Comparison of ENCODE assay signal across 8 cellular contexts in genomic region chr11:111735262-111736116, GRCh38. TPM values are rescaled to one million over a fixed set of nuclear protein-coding genes. Genes with fewer than 3 reads are reported as not detected.
DNase-seq lines count a peak whose midpoint lies in the region; ATAC-seq and TF ChIP-seq lines count a peak whose summit lies in the region.

No MANE protein-coding gene starts in this region.

- no peak overlapping the region for H3K27ac Mint-ChIP-seq in T-helper 2 cell treated with Interferon-gamma antibody and Interleukin-4, amounts not matched to agents 5 μg/mL and 100 μg/mL, for 36 hours

- ATAC-seq in mucosa of descending colon (peak; percentile 70), GM19351 (IDR thresholded peaks at IDR 0.05; ENCODE audit: unreplicated experiment) (no peak)

- H3K4me3 ChIP-seq in epithelial cell of esophagus (ENCODE audit: low read length) (no peak overlapping the region), mucosa of descending colon (no peak overlapping the region)

- no peaks in the 10 kb centered on the region for H3K36me3 ChIP-seq in mucosa of descending colon (ENCODE audit: low read depth)

- no peak overlapping the region for H3K4me3 Mint-ChIP-seq in T-helper 2 cell treated with Interferon-gamma antibody and Interleukin-4, amounts not matched to agents 5 μg/mL and 100 μg/mL, for 36 hours

- peak; percentile 5 for DNase-seq in NCI-H146 (lab: John Stamatoyannopoulos, UW)
- DNase-seq in NCI-H146 treated with DMSO at 0.1 percent for 48 hours (lab: John Stamatoyannopoulos, UW; ENCODE audit: unreplicated experiment) = no peak
- DNase-seq in RKO (ENCODE audit: low spot score) = peak; percentile 65
- peak; percentile 96 for DNase-seq in epithelial cell of esophagus (ENCODE audit: low read depth)
- DNase-seq in mucosa of descending colon = peak; percentile 51 to 70 (median 61)
- DNase-seq in ureter (ENCODE audit: low spot score) = peak; percentile 84
- no peak for DNase-seq in T-helper 2 cell treated with Interferon-gamma antibody and Interleukin-4, amounts not matched to agents 5 μg/mL and 100 μg/mL, for 36 hours (ENCODE audit: low spot score)

- TF ChIP-seq CTCF in epithelial cell of esophagus (IDR thresholded peaks at IDR 0.05; ENCODE audit: insufficient read depth, low read depth, low read length, missing control alignments) (no peak), mucosa of descending colon (IDR thresholded peaks at IDR 0.05) (no peak)

- peaks cover 21% of the 10 kb centered on the region for H3K4me1 ChIP-seq in mucosa of descending colon (ENCODE audit: low read depth)

- no peaks in the 10 kb centered on the region for H3K4me1 Mint-ChIP-seq in T-helper 2 cell treated with Interferon-gamma antibody and Interleukin-4, amounts not matched to agents 5 μg/mL and 100 μg/mL, for 36 hours (ENCODE audit: low read depth)

- H3K9me3 ChIP-seq in mucosa of descending colon = no peaks in the 10 kb centered on the region

- intact Hi-C loops in mucosa of descending colon (cut with DNase I, micrococcal nuclease) = no loop called here

- no peaks in the 10 kb centered on the region for H3K27me3 Mint-ChIP-seq in T-helper 2 cell treated with Interferon-gamma antibody and Interleukin-4, amounts not matched to agents 5 μg/mL and 100 μg/mL, for 36 hours (ENCODE audit: low read depth)

- H3K36me3 Mint-ChIP-seq in T-helper 2 cell treated with Interferon-gamma antibody and Interleukin-4, amounts not matched to agents 5 μg/mL and 100 μg/mL, for 36 hours (ENCODE audit: low read depth) = peaks cover 14% of the 10 kb centered on the region

- H3K9me3 Mint-ChIP-seq in T-helper 2 cell treated with Interferon-gamma antibody and Interleukin-4, amounts not matched to agents 5 μg/mL and 100 μg/mL, for 36 hours = no peaks in the 10 kb centered on the region

RNA-seq across cellular contexts. Expression of gene PPP2R1B, which starts 30.7 kb away (rescaled TPM):
- total RNA-seq in mucosa of descending colon (10 to 100 TPM; 28.5 to 48.5 (median 47.0) TPM), ureter (27.5 TPM)

Comparison
In these comparisons a context has a peak if more than half of its experiments do, and no peak if none do; other contexts are left out.
1. DNase-seq: peak in NCI-H146 (single experiment), RKO (single experiment), epithelial cell of esophagus (single experiment), mucosa of descending colon (3 of 3) and ureter (single experiment); none in NCI-H146 treated with DMSO at 0.1 percent for 48 hours (single experiment) and T-helper 2 cell treated with Interferon-gamma antibody and Interleukin-4, amounts not matched to agents 5 μg/mL and 100 μg/mL, for 36 hours (single experiment).